1 cellular context compared by ENCODE assay signal in the genomic region with DNA sequence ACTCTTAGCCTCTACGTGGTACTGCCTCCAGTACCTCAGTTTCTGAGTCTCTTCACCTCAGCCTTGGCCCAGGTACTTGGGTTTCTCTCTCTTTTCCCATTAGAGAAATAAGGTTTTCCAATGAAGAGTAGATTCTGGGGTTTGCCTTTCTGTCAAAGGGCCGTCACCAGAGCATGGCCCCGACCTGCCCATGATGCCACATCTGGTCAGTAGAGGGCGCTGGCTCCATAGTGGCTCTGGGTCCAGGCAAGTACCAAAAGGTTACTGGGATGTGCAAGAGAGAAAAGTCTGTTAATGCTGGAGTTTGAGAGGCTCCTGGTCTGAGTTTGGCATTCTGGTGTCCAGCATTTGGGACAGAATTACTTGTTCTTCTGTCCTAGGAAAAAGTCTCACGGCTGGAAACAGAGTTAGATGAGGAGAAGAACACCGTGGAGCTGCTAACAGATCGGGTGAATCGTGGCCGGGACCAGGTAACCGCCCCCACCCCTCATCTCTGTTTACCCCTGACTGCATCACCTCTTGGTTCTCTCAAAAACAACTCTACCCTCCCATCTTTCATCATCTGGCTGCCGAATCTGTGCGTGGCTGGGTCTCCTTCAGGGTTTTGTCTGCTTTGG.
TF ChIP-seq lines count a peak whose summit lies in the region.

No MANE protein-coding gene starts in this region.

TF ChIP-seq in WTC11, 78 proteins besides CTCF, POLR2A, EP300 and RAD21 (continued from another document):
- TF ChIP-seq, protein P1, sequence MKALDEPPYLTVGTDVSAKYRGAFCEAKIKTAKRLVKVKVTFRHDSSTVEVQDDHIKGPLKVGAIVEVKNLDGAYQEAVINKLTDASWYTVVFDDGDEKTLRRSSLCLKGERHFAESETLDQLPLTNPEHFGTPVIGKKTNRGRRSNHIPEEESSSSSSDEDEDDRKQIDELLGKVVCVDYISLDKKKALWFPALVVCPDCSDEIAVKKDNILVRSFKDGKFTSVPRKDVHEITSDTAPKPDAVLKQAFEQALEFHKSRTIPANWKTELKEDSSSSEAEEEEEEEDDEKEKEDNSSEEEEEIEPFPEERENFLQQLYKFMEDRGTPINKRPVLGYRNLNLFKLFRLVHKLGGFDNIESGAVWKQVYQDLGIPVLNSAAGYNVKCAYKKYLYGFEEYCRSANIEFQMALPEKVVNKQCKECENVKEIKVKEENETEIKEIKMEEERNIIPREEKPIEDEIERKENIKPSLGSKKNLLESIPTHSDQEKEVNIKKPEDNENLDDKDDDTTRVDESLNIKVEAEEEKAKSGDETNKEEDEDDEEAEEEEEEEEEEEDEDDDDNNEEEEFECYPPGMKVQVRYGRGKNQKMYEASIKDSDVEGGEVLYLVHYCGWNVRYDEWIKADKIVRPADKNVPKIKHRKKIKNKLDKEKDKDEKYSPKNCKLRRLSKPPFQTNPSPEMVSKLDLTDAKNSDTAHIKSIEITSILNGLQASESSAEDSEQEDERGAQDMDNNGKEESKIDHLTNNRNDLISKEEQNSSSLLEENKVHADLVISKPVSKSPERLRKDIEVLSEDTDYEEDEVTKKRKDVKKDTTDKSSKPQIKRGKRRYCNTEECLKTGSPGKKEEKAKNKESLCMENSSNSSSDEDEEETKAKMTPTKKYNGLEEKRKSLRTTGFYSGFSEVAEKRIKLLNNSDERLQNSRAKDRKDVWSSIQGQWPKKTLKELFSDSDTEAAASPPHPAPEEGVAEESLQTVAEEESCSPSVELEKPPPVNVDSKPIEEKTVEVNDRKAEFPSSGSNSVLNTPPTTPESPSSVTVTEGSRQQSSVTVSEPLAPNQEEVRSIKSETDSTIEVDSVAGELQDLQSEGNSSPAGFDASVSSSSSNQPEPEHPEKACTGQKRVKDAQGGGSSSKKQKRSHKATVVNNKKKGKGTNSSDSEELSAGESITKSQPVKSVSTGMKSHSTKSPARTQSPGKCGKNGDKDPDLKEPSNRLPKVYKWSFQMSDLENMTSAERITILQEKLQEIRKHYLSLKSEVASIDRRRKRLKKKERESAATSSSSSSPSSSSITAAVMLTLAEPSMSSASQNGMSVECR (CRISPR knock-in tag; IDR thresholded peaks at IDR 0.05; ENCODE audit: borderline replicate concordance), result no peak
- TF ChIP-seq FOXP1 (CRISPR knock-in tag; IDR thresholded peaks at IDR 0.05; ENCODE audit: borderline replicate concordance), result no peak
- no peak for TF ChIP-seq MYBL2 (CRISPR knock-in tag; IDR thresholded peaks at IDR 0.05)
- no peak for TF ChIP-seq NR3C1 (CRISPR knock-in tag; conservative IDR thresholded peaks at IDR 0.05; ENCODE audit: low read depth)
